In genomic region chr3:27677554-27677953, GRCh38 we compare ENCODE assay signal across 10 cellular contexts. TPM values are rescaled to one million over a fixed set of nuclear protein-coding genes. Genes with fewer than 3 reads are reported as not detected.
A peak's percentile ranks its signal among the peaks of the same experiment; 100 is the strongest.
DNase-seq lines count a peak whose midpoint lies in the region; ATAC-seq and TF ChIP-seq lines count a peak whose summit lies in the region.
"Had no signal": no experiment of that assay in that cellular context is flagged by ENCODE, and none has a peak within 500 bp of the region (broad histone marks: within the 10 kb centered on the region; RNA-seq: fewer than 3 reads in every experiment).

No MANE protein-coding gene starts in this region.

- H3K9me3 ChIP-seq in HAP-1, result no peaks in the 10 kb centered on the region

- TF ChIP-seq CTCF in choroid plexus epithelial cell (conservative IDR thresholded peaks at IDR 0.05; ENCODE audit: low read depth, low read length), result no peak

- ATAC-seq in HG02885 (IDR thresholded peaks at IDR 0.05; ENCODE audit: poor library complexity, unreplicated experiment), result no peak
- ATAC-seq: naive thymus-derived CD8-positive, alpha-beta T cell had no signal

- H3K4me1 ChIP-seq in ACC112 (ENCODE audit: control insufficient read depth, insufficient read depth, low read length, unreplicated experiment) (peaks cover 39% of the 10 kb centered on the region), HAP-1 (peaks cover 10% of the 10 kb centered on the region)

- in situ Hi-C loops in HAP-1 (cut with MboI; ENCODE audit: low sequenced_read_pairs), result loop anchor here (25.0 kb wide), 1 partner anchor 365 kb away; no protein-coding TSS in a partner anchor

- DNase-seq in HT1080 (ENCODE audit: low read depth) (peak; percentile 67), choroid plexus epithelial cell (ENCODE audit: low read depth) (peak; percentile 99), lung microvascular endothelial cell (ENCODE audit: low read depth in 2 of 2) (peak; percentile 6 to 75), 8988T (no peak), NCI-H1092 treated with DMSO at 0.1 percent for 48 hours (lab: John Stamatoyannopoulos, UW) (no peak), HAP-1 (ENCODE audit: low spot score in 2 of 2) (no peak)
- DNase-seq: naive thymus-derived CD8-positive, alpha-beta T cell; T-helper 2 cell had no signal

- no peaks in the 10 kb centered on the region for H3K27me3 ChIP-seq in ACC112 (ENCODE audit: insufficient read depth, low read length)
- H3K27me3 ChIP-seq in HAP-1 (ENCODE audit: low read depth), result no peaks in the 10 kb centered on the region

- H3K36me3 ChIP-seq in ACC112 (ENCODE audit: insufficient read depth, low read length) (no peaks in the 10 kb centered on the region), HAP-1 (replicated peaks) (no peaks in the 10 kb centered on the region)

- H3K4me3 ChIP-seq in ACC112 (ENCODE audit: low read depth, low read length), result 0 out of 2 replicates have a peak overlapping the region, but pooled peaks have one; percentile 36
- H3K4me3 ChIP-seq in choroid plexus epithelial cell (ENCODE audit: low read depth, low read length), result no peak overlapping the region
- no peak overlapping the region for H3K4me3 ChIP-seq in HAP-1

- no peaks in the 10 kb centered on the region for H3K79me2 ChIP-seq in ACC112 (ENCODE audit: control insufficient read depth, insufficient read depth, low read length, unreplicated experiment)

- H2AFZ ChIP-seq in ACC112 (ENCODE audit: low read length, unreplicated experiment), result peak overlapping the region; percentile 57

- H3K27ac ChIP-seq in ACC112 (ENCODE audit: low read depth, low read length), result peak overlapping the region; percentile 91

RNA-seq across cellular contexts. Expression of gene EOMES, which starts 44.6 kb away (rescaled TPM):
- 0.06 and 0.30 TPM in 2 replicates for total RNA-seq in HT1080 (2014; rRNA removed; shearing (Covaris generic))
- polyA plus RNA-seq in HT1080 (2015; cell fraction: cytosol; rRNA removed), result 0.13 and 0.24 TPM in 2 replicates
- 0.26 and 0.39 TPM in 2 replicates for polyA plus RNA-seq in HT1080 (2015; cell fraction: nucleus; rRNA removed)
- not detected in 2 replicates for total RNA-seq in lung microvascular endothelial cell

Comparison
In these comparisons a context has a peak if more than half of its experiments do, and no peak if none do; other contexts are left out.
1. DNase-seq: peak in HT1080 (single experiment), choroid plexus epithelial cell (single experiment) and lung microvascular endothelial cell (2 of 2); none in 8988T (single experiment), NCI-H1092 treated with DMSO at 0.1 percent for 48 hours (single experiment) and HAP-1 (0 of 2).